ENCODE assay signal across 12 cellular contexts in genomic region chr20:19827818-19828217, GRCh38.
A peak's percentile ranks its signal among the peaks of the same experiment; 100 is the strongest.
DNase-seq lines count a peak whose midpoint lies in the region; ATAC-seq and TF ChIP-seq lines count a peak whose summit lies in the region.
"Had no signal": no experiment of that assay in that cellular context is flagged by ENCODE, and none has a peak within 500 bp of the region (broad histone marks: within the 10 kb centered on the region; RNA-seq: fewer than 3 reads in every experiment).

No MANE protein-coding gene starts in this region.

- no peaks in the 10 kb centered on the region for H4K20me1 ChIP-seq in DOHH2 (ENCODE audit: control insufficient read depth, insufficient read depth, low read depth, low read length)

- H3K27ac ChIP-seq in DOHH2 (ENCODE audit: low read depth, low read length) (no peak overlapping the region), suprapubic skin (no peak overlapping the region)
- H3K27ac ChIP-seq: vagina had no signal

- H3K4me3 ChIP-seq in DOHH2 (ENCODE audit: low read length) (0 out of 2 replicates have a peak overlapping the region, but pooled peaks have one; percentile 2), suprapubic skin (no peak overlapping the region)
- H3K4me3 ChIP-seq: vagina had no signal

- ATAC-seq in GM21360 (IDR thresholded peaks at IDR 0.05; ENCODE audit: unreplicated experiment) (peak; percentile 29), HG03135 (IDR thresholded peaks at IDR 0.05; ENCODE audit: unreplicated experiment) (peak; percentile 15)
- ATAC-seq in activated T-helper 17 cell treated with anti-CD3 and anti-CD28 coated beads, Interleukin-2, amount 50 U/mL, for 72 hours (replicated peaks), result peak; percentile 2

- H3K79me2 ChIP-seq in DOHH2 (ENCODE audit: control insufficient read depth, low read length), result no peaks in the 10 kb centered on the region

- H3K4me1 Mint-ChIP-seq in activated T-helper 17 cell treated with anti-CD3 and anti-CD28 coated beads, Interleukin-2, amount 50 U/mL, for 72 hours, result peaks cover 6% of the 10 kb centered on the region

- no peak for TF ChIP-seq EP300 in suprapubic skin (IDR thresholded peaks at IDR 0.05)

- TF ChIP-seq CTCF in DOHH2 (IDR thresholded peaks at IDR 0.05; ENCODE audit: low read depth, low read length, poor library complexity, severe bottlenecking), result no peak
- TF ChIP-seq CTCF in suprapubic skin (IDR thresholded peaks at IDR 0.05), result no peak

- DNase-seq in RPMI8226, result no peak
- no peak for DNase-seq in GM19238 (ENCODE audit: insufficient read length, low spot score)
- no peak for DNase-seq in CD1c-positive myeloid dendritic cell (ENCODE audit: extremely low spot score)
- DNase-seq in suprapubic skin (ENCODE audit: low spot score in 2 of 2), result no peak
- DNase-seq: Calu3, kidney, NCI-H1436 treated with DMSO at 0.1 percent for 48 hours had no signal

- H3K27me3 ChIP-seq in DOHH2 (ENCODE audit: control insufficient read depth, low read length), result peaks cover 2% of the 10 kb centered on the region; the same call in 1 of the 2 replicates
- no peaks in the 10 kb centered on the region for H3K27me3 ChIP-seq in suprapubic skin
- H3K27me3 ChIP-seq: vagina had no signal

- H3K9me2 ChIP-seq in DOHH2 (replicated peaks; ENCODE audit: control insufficient read depth, low read length), result no peaks in the 10 kb centered on the region

- 82% methylated on average over 1 of the region's 1 CpG for WGBS in suprapubic skin

- H3K36me3 ChIP-seq in DOHH2 (ENCODE audit: control insufficient read depth, low read length) (no peaks in the 10 kb centered on the region), suprapubic skin (no peaks in the 10 kb centered on the region)
- H3K36me3 ChIP-seq: vagina had no signal

- H3K36me3 Mint-ChIP-seq in activated T-helper 17 cell treated with anti-CD3 and anti-CD28 coated beads, Interleukin-2, amount 50 U/mL, for 72 hours (ENCODE audit: low read depth), result no peaks in the 10 kb centered on the region

- H3F3A ChIP-seq in DOHH2 (ENCODE audit: control insufficient read depth, insufficient read depth), result peaks cover 7% of the 10 kb centered on the region; the same call in 1 of the 2 replicates

- no peak overlapping the region for H3K27ac Mint-ChIP-seq in activated T-helper 17 cell treated with anti-CD3 and anti-CD28 coated beads, Interleukin-2, amount 50 U/mL, for 72 hours

- H3K4me1 ChIP-seq in DOHH2 (ENCODE audit: control insufficient read depth, low read length), result peaks cover 20% of the 10 kb centered on the region
- peaks cover 9% of the 10 kb centered on the region for H3K4me1 ChIP-seq in suprapubic skin
- H3K4me1 ChIP-seq: vagina had no signal

- H3K4me3 Mint-ChIP-seq in activated T-helper 17 cell treated with anti-CD3 and anti-CD28 coated beads, Interleukin-2, amount 50 U/mL, for 72 hours, result no peak overlapping the region

- H3K9me3 ChIP-seq in DOHH2 (ENCODE audit: control insufficient read depth, insufficient read depth, low read length) (no peaks in the 10 kb centered on the region), suprapubic skin (no peaks in the 10 kb centered on the region)
- H3K9me3 ChIP-seq: vagina had no signal

- peak overlapping the region; percentile 44 for H3K4me2 ChIP-seq in DOHH2 (ENCODE audit: low read length)

- H3K9me3 Mint-ChIP-seq in activated T-helper 17 cell treated with anti-CD3 and anti-CD28 coated beads, Interleukin-2, amount 50 U/mL, for 72 hours, result no peaks in the 10 kb centered on the region

- H3K27me3 Mint-ChIP-seq in activated T-helper 17 cell treated with anti-CD3 and anti-CD28 coated beads, Interleukin-2, amount 50 U/mL, for 72 hours, result peaks cover 7% of the 10 kb centered on the region

- no peak for TF ChIP-seq POLR2A in suprapubic skin (IDR thresholded peaks at IDR 0.05)
